In the genomic region with DNA sequence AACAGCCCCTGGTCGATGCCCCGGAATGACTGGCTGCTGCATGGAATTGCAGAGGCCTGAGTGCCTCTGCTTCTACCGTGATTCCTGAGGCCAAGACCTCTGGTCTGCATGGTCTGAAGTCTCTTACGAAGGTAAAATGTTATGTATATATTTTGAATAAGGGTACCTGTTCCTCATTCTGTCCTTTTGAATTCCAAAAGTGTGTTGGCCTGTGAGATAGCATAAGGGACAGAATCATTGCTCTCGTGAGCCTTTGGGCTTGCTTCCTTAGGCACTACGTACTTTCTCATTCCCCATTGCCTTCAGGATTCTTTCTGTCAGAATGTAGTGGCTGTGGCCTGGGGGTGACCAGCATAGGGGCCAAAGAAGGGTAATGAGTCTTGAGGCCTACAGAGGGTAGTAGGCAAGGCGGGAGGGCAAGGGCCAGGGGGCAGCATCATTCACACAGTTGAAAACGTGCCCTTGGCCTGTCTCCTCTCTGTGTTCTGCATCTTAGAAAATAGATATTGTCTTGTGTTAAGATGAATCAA, we compare ENCODE assay signal across 12 cellular contexts.
"Had no signal": no experiment of that assay in that cellular context is flagged by ENCODE, and none has a peak within 500 bp of the region (broad histone marks: within the 10 kb centered on the region; RNA-seq: fewer than 3 reads in every experiment).

No MANE protein-coding gene starts in this region.

- ATAC-seq: foreskin keratinocyte; mucosa of descending colon; natural killer cell treated with Interleukin-12 subunit alpha and Interleukin-12 subunit beta and Interleukin-15 and Interleukin-18, amount 100 ng/mL, for 72 hours had no signal

- H3K27me3 Mint-ChIP-seq: natural killer cell treated with Interleukin-12 subunit alpha and Interleukin-12 subunit beta and Interleukin-15 and Interleukin-18, amount 100 ng/mL, for 72 hours had no signal

- H3K36me3 ChIP-seq: ascending aorta, ovary, thyroid gland had no signal

- H3K27me3 ChIP-seq: ascending aorta, foreskin keratinocyte, ovary, thyroid gland had no signal

- DNase-seq: activated CD4-positive, alpha-beta T cell treated with anti-CD3 and anti-CD28 coated beads for 4 hours; activated gamma-delta T cell treated with Interleukin-2 at 50 U/mL for 16 hours; activated T-cell treated with anti-CD3 and anti-CD28 coated beads for 4 hours; foreskin keratinocyte; mucosa of descending colon; ovary; stimulated activated CD4-positive, alpha-beta T cell treated with anti-CD3 and anti-CD28 coated beads, Interleukin-4, amount 100 ng/mL, for 24 hours; thyroid gland had no signal

- H3K4me3 Mint-ChIP-seq: natural killer cell treated with Interleukin-12 subunit alpha and Interleukin-12 subunit beta and Interleukin-15 and Interleukin-18, amount 100 ng/mL, for 72 hours had no signal

- H3K27ac ChIP-seq: ascending aorta, foreskin keratinocyte, ovary, thyroid gland, VCaP had no signal

- H3K4me3 ChIP-seq: ascending aorta, mucosa of descending colon, ovary, thyroid gland had no signal

- H3K4me1 ChIP-seq: ascending aorta had no signal

- H3K9me3 Mint-ChIP-seq: natural killer cell treated with Interleukin-12 subunit alpha and Interleukin-12 subunit beta and Interleukin-15 and Interleukin-18, amount 100 ng/mL, for 72 hours had no signal

- H3K9me3 ChIP-seq: mucosa of descending colon, ovary, thyroid gland had no signal

- FAIRE-seq: islet of Langerhans had no signal
